ENCODE assay signal across 12 cellular contexts in genomic region chr2:26438526-26438925, GRCh38. TPM values are rescaled to one million over a fixed set of nuclear protein-coding genes. Genes with fewer than 3 reads are reported as not detected.
A peak's percentile ranks its signal among the peaks of the same experiment; 100 is the strongest.
DNase-seq lines count a peak whose midpoint lies in the region; TF ChIP-seq lines count a peak whose summit lies in the region.
"Had no signal": no experiment of that assay in that cellular context is flagged by ENCODE, and none has a peak within 500 bp of the region (broad histone marks: within the 10 kb centered on the region; RNA-seq: fewer than 3 reads in every experiment).

No MANE protein-coding gene starts in this region.

- H3K27me3 ChIP-seq in trophoblast cell (ENCODE audit: insufficient read depth, low read length) = no peaks in the 10 kb centered on the region

- no peak overlapping the region for H3K4me2 ChIP-seq in trophoblast cell (ENCODE audit: low read length)

- H4K91ac ChIP-seq in trophoblast cell (ENCODE audit: low read depth, low read length) = no peak overlapping the region

- no peak overlapping the region for H2AK5ac ChIP-seq in trophoblast cell (ENCODE audit: low read length)

- H3K4ac ChIP-seq in trophoblast cell (ENCODE audit: low read depth, low read length) = no peak overlapping the region

- H3K79me1 ChIP-seq in trophoblast cell (ENCODE audit: low read length) = no peaks in the 10 kb centered on the region

- H3K4me1 ChIP-seq in trophoblast cell (ENCODE audit: control insufficient read depth in 1 of 2, insufficient read depth in 2 of 2, low read length in 2 of 2) = peaks cover 0 to 2% of the 10 kb centered on the region in 2 experiments
- H3K4me1 ChIP-seq: foreskin keratinocyte had no signal

- H3K9me3 ChIP-seq in trophoblast cell (ENCODE audit: insufficient read depth, low read depth, low read length) = peaks cover 2% of the 10 kb centered on the region

- DNase-seq in Daoy (ENCODE audit: low read depth) = peak; percentile 77
- peak; percentile 29 for DNase-seq in fibroblast of gingiva (ENCODE audit: low read depth)
- peak; percentile 86 to 89 for DNase-seq in trophoblast cell
- DNase-seq in stimulated activated CD4-positive, alpha-beta T cell treated with anti-CD3 and anti-CD28 coated beads, Interleukin-2, amount 100 ng/mL, for 24 hours = no peak
- DNase-seq in GDM1 (lab: John Stamatoyannopoulos, UW) = no peak
- no peak for DNase-seq in stimulated activated CD4-positive, alpha-beta T cell treated with anti-CD3 and anti-CD28 coated beads, Interleukin-4, amount 100 ng/mL, for 24 hours
- DNase-seq in DMS53 treated with DMSO at 0.1 percent for 48 hours (lab: John Stamatoyannopoulos, UW; ENCODE audit: unreplicated experiment) = no peak
- DNase-seq: activated naive CD8-positive, alpha-beta T cell treated with anti-CD3 and anti-CD28 coated beads for 36 hours; foreskin keratinocyte; NCI-H187 treated with DMSO at 0.1 percent for 48 hours had no signal

- H3K14ac ChIP-seq in trophoblast cell (ENCODE audit: low read length) = no peak overlapping the region

- no peak overlapping the region for H3K18ac ChIP-seq in trophoblast cell (ENCODE audit: low read length)

- H2AFZ ChIP-seq in trophoblast cell (ENCODE audit: insufficient read depth, low read length, poor library complexity) = no peak overlapping the region

- no peaks in the 10 kb centered on the region for H3K36me3 ChIP-seq in trophoblast cell (ENCODE audit: control insufficient read depth in 1 of 2, insufficient read depth in 2 of 2, low read length in 2 of 2)

- no peak overlapping the region for H2BK5ac ChIP-seq in trophoblast cell (ENCODE audit: low read depth, low read length, poor library complexity)

- no CpG with 5 or more reads among the region's 8 CpGs for WGBS in trophoblast cell (ENCODE audit: extremely low coverage, insufficient coverage, insufficient read length)

- H3K79me2 ChIP-seq in trophoblast cell (ENCODE audit: control insufficient read depth, insufficient read depth, low read length, poor library complexity) = no peaks in the 10 kb centered on the region

- H3K4me3 ChIP-seq in trophoblast cell (ENCODE audit: low read depth, low read length) = no peak overlapping the region

- no peak overlapping the region for H4K12ac ChIP-seq in trophoblast cell (ENCODE audit: low read depth, low read length)

- no peak overlapping the region for H3K23ac ChIP-seq in trophoblast cell (ENCODE audit: low read length)

- no peak overlapping the region for H3K9ac ChIP-seq in trophoblast cell (ENCODE audit: low read length)

- no peak overlapping the region for H2BK12ac ChIP-seq in trophoblast cell (ENCODE audit: low read length)

- H4K8ac ChIP-seq in trophoblast cell (ENCODE audit: low read depth, low read length) = no peak overlapping the region

- H2BK120ac ChIP-seq in trophoblast cell (ENCODE audit: insufficient read depth, low read length, poor library complexity) = no peak overlapping the region

- no peak overlapping the region for H3K27ac ChIP-seq in trophoblast cell (ENCODE audit: low read depth, low read length)
- H3K27ac ChIP-seq: foreskin keratinocyte, VCaP had no signal

TF ChIP-seq in PFSK-1, 5 proteins besides CTCF, POLR2A, EP300 and RAD21:
- TF ChIP-seq, protein P1, sequence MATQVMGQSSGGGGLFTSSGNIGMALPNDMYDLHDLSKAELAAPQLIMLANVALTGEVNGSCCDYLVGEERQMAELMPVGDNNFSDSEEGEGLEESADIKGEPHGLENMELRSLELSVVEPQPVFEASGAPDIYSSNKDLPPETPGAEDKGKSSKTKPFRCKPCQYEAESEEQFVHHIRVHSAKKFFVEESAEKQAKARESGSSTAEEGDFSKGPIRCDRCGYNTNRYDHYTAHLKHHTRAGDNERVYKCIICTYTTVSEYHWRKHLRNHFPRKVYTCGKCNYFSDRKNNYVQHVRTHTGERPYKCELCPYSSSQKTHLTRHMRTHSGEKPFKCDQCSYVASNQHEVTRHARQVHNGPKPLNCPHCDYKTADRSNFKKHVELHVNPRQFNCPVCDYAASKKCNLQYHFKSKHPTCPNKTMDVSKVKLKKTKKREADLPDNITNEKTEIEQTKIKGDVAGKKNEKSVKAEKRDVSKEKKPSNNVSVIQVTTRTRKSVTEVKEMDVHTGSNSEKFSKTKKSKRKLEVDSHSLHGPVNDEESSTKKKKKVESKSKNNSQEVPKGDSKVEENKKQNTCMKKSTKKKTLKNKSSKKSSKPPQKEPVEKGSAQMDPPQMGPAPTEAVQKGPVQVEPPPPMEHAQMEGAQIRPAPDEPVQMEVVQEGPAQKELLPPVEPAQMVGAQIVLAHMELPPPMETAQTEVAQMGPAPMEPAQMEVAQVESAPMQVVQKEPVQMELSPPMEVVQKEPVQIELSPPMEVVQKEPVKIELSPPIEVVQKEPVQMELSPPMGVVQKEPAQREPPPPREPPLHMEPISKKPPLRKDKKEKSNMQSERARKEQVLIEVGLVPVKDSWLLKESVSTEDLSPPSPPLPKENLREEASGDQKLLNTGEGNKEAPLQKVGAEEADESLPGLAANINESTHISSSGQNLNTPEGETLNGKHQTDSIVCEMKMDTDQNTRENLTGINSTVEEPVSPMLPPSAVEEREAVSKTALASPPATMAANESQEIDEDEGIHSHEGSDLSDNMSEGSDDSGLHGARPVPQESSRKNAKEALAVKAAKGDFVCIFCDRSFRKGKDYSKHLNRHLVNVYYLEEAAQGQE (IDR thresholded peaks at IDR 0.05; ENCODE audit: insufficient read depth in 1 of 2, low read depth in 2 of 2, low read length in 2 of 2) = 0 out of 4 replicates have a peak, but pooled peaks of 1 of the 2 experiments have one; percentile 33
- TF ChIP-seq FOXP2 (optimal IDR thresholded peaks at IDR 0.05; ENCODE audit: borderline replicate concordance, extremely low read depth, extremely low read length, insufficient read depth) = no peak
- peak; percentile 31; the same call in 1 of the 2 replicates for TF ChIP-seq SIN3A (IDR thresholded peaks at IDR 0.05; ENCODE audit: borderline replicate concordance, insufficient read depth, low read length)
- no peak for TF ChIP-seq POLR2AphosphoS5 (IDR thresholded peaks at IDR 0.05; ENCODE audit: low read depth, low read length)
- no peak for TF ChIP-seq TAF1 (IDR thresholded peaks at IDR 0.05; ENCODE audit: borderline replicate concordance, insufficient read depth, low read length)

RNA-seq across cellular contexts. Expression of gene DRC1, which starts 36.8 kb away (rescaled TPM):
- not detected in 2 replicates for total RNA-seq in Daoy (2014; rRNA removed; shearing (Covaris generic))
- polyA plus RNA-seq in PFSK-1 (2012; ENCODE audit: insufficient read length, low read depth) = not detected
- polyA plus RNA-seq in trophoblast cell (2013) = 0.08 TPM in 2 replicates
- total RNA-seq: activated naive CD8-positive, alpha-beta T cell treated with anti-CD3 and anti-CD28 coated beads for 36 hours; foreskin keratinocyte had no signal
- polyA plus RNA-seq: foreskin keratinocyte had no signal

RNA-seq across cellular contexts. Expression of gene OTOF, which starts 39.4 kb away (rescaled TPM):
- total RNA-seq in Daoy (2014; rRNA removed; shearing (Covaris generic)) = not detected in 2 replicates
- 0.43 TPM for polyA plus RNA-seq in PFSK-1 (2012; ENCODE audit: insufficient read length, low read depth)
- polyA plus RNA-seq in trophoblast cell (2013) = 0.12 and 0.17 TPM in 2 replicates
- total RNA-seq: foreskin keratinocyte had no signal
- polyA plus RNA-seq: foreskin keratinocyte had no signal

Comparison
In these comparisons a context has a peak if more than half of its experiments do, and no peak if none do; other contexts are left out.
1. DNase-seq: peak in Daoy (single experiment), fibroblast of gingiva (single experiment) and trophoblast cell (2 of 2); none in stimulated activated CD4-positive, alpha-beta T cell treated with anti-CD3 and anti-CD28 coated beads, Interleukin-2, amount 100 ng/mL, for 24 hours (0 of 2), GDM1 (single experiment), stimulated activated CD4-positive, alpha-beta T cell treated with anti-CD3 and anti-CD28 coated beads, Interleukin-4, amount 100 ng/mL, for 24 hours (single experiment) and DMS53 treated with DMSO at 0.1 percent for 48 hours (single experiment).